In genomic region chr2:904243-905024, GRCh38 we compare ENCODE assay signal across 2 cellular contexts.
A peak's percentile ranks its signal among the peaks of the same experiment; 100 is the strongest.
TF ChIP-seq lines count a peak whose summit lies in the region.

No MANE protein-coding gene starts in this region.

TF ChIP-seq in H1, 55 proteins besides CTCF, POLR2A, EP300 and RAD21:
- TF ChIP-seq NANOG (IDR thresholded peaks at IDR 0.05; ENCODE audit: insufficient read depth, low read depth, low read length, poor library complexity, severe bottlenecking) (no peak), MAX (IDR thresholded peaks at IDR 0.05) (peak; percentile 83), E2F6 (IDR thresholded peaks at IDR 0.05) (peak; percentile 63), TAF1 (IDR thresholded peaks at IDR 0.05; ENCODE audit: low read depth, low read length) (no peak), SRF (IDR thresholded peaks at IDR 0.05; ENCODE audit: low read depth, low read length) (no peak), SAP30 (IDR thresholded peaks at IDR 0.05; ENCODE audit: insufficient read depth, insufficient replicate concordance, low read length) (no peak), CTBP2 (IDR thresholded peaks at IDR 0.05; ENCODE audit: borderline replicate concordance, insufficient read depth, insufficient read length, low read length) (peak; percentile 72), CHD2 (IDR thresholded peaks at IDR 0.05; ENCODE audit: low read length) (no peak), ASH2L (IDR thresholded peaks at IDR 0.05; ENCODE audit: low read length) (peak; percentile 35)
- TF ChIP-seq, protein P1, sequence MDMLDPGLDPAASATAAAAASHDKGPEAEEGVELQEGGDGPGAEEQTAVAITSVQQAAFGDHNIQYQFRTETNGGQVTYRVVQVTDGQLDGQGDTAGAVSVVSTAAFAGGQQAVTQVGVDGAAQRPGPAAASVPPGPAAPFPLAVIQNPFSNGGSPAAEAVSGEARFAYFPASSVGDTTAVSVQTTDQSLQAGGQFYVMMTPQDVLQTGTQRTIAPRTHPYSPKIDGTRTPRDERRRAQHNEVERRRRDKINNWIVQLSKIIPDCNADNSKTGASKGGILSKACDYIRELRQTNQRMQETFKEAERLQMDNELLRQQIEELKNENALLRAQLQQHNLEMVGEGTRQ (IDR thresholded peaks at IDR 0.05; ENCODE audit: low read length) = no peak

TF ChIP-seq in neural cell, 6 proteins besides CTCF, POLR2A, EP300 and RAD21:
- TF ChIP-seq TAF1 (IDR thresholded peaks at IDR 0.05; ENCODE audit: low read depth) = no peak
- no peak for TF ChIP-seq SMC3 (conservative IDR thresholded peaks at IDR 0.05; ENCODE audit: poor library complexity)
- peak; percentile 27 for TF ChIP-seq MXI1 (conservative IDR thresholded peaks at IDR 0.05; ENCODE audit: poor library complexity, severe bottlenecking)
- TF ChIP-seq POLR2AphosphoS5 (IDR thresholded peaks at IDR 0.05) = peak; percentile 52
- TF ChIP-seq REST (IDR thresholded peaks at IDR 0.05; ENCODE audit: borderline replicate concordance) = peak; percentile 21
TF ChIP-seq in neural cell: peak in this region for 3.
